ENCODE assay signal across 15 cellular contexts in the genomic region with DNA sequence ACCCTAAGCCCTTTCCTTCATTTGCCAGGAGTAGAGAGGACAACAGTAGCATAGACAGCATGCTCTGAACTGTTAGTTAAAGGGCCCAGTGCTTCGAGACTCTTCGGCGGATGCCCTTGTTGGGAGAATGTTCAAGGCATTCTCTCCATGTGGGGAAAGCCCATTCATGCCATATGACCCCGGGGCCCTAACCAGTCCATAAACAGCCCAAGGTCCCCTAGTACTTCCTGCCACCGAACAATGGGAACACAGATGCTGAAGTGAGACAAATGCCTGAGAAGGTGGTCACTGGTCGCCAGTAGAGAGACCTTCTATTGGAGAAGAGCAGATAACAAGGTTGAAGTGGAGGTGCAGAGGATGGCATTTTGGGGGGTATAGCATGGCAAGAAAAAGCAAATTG.
"Had no signal": no experiment of that assay in that cellular context is flagged by ENCODE, and none has a peak within 500 bp of the region (broad histone marks: within the 10 kb centered on the region; RNA-seq: fewer than 3 reads in every experiment).

No MANE protein-coding gene starts in this region.

- H3K9me3 ChIP-seq: breast epithelium, right atrium auricular region, transverse colon had no signal

- H3K4me3 Mint-ChIP-seq: activated CD4-positive, alpha-beta T cell treated with anti-CD3 and anti-CD28 coated beads for 36 hours; activated CD8-positive, alpha-beta T cell treated with anti-CD3 and anti-CD28 coated beads, Interleukin-2, amount 10 ng/mL, durations not matched to agents 7 days and 5 days; activated naive CD8-positive, alpha-beta T cell treated with anti-CD3 and anti-CD28 coated beads, Interleukin-2, amount 10 ng/mL, durations not matched to agents 7 days and 5 days; mesothelial cell of epicardium had no signal

- H3K27ac ChIP-seq: breast epithelium, right atrium auricular region, skin epidermis, transverse colon had no signal

- H3K27ac Mint-ChIP-seq: activated CD4-positive, alpha-beta T cell treated with anti-CD3 and anti-CD28 coated beads for 36 hours; activated naive CD8-positive, alpha-beta T cell treated with anti-CD3 and anti-CD28 coated beads, Interleukin-2, amount 10 ng/mL, durations not matched to agents 7 days and 5 days had no signal

- DNase-seq: activated CD4-positive, alpha-beta T cell treated with anti-CD3 and anti-CD28 coated beads for 36 hours; activated CD8-positive, alpha-beta T cell treated with anti-CD3 and anti-CD28 coated beads, Interleukin-2, amount 10 ng/mL, durations not matched to agents 7 days and 5 days; activated naive CD8-positive, alpha-beta T cell treated with anti-CD3 and anti-CD28 coated beads, Interleukin-2, amount 10 ng/mL, durations not matched to agents 7 days and 5 days; anterior cingulate cortex; kidney; nucleus accumbens; substantia nigra; T1000; transverse colon had no signal

- H3K9me3 Mint-ChIP-seq: activated naive CD8-positive, alpha-beta T cell treated with anti-CD3 and anti-CD28 coated beads, Interleukin-2, amount 10 ng/mL, durations not matched to agents 7 days and 5 days; activated T-helper 2 cell treated with anti-CD3 and anti-CD28 coated beads, Interferon-gamma antibody, Interleukin-2, Interleukin-4, amounts not matched to agents 10 μg/mL and 5 μg/mL and 100 μg/mL, durations not matched to agents 14 hours and 24 hours and 36 hours; mesothelial cell of epicardium had no signal

- H3K27me3 ChIP-seq: right atrium auricular region, transverse colon had no signal

- H3K4me3 ChIP-seq: breast epithelium, right atrium auricular region, skin epidermis, transverse colon had no signal

- FAIRE-seq: frontal cortex, kidney had no signal

- H3K4me1 ChIP-seq: breast epithelium had no signal

- H3K27me3 Mint-ChIP-seq: activated CD4-positive, alpha-beta T cell treated with anti-CD3 and anti-CD28 coated beads for 36 hours; activated naive CD8-positive, alpha-beta T cell treated with anti-CD3 and anti-CD28 coated beads, Interleukin-2, amount 10 ng/mL, durations not matched to agents 7 days and 5 days had no signal

- H3K36me3 ChIP-seq: breast epithelium, transverse colon had no signal

- ATAC-seq: activated CD4-positive, alpha-beta T cell treated with anti-CD3 and anti-CD28 coated beads for 36 hours; activated CD8-positive, alpha-beta T cell treated with anti-CD3 and anti-CD28 coated beads, Interleukin-2, amount 10 ng/mL, durations not matched to agents 7 days and 5 days had no signal

- H3K36me3 Mint-ChIP-seq: mesothelial cell of epicardium had no signal
